ENCODE assay signal across 8 cellular contexts in genomic region chr6:3751730-3752537, GRCh38. TPM values are rescaled to one million over a fixed set of nuclear protein-coding genes. Genes with fewer than 3 reads are reported as not detected.
DNase-seq lines count a peak whose midpoint lies in the region; ATAC-seq, FAIRE-seq and TF ChIP-seq lines count a peak whose summit lies in the region.

No MANE protein-coding gene starts in this region.

- no peak overlapping the region for H2AFZ ChIP-seq in HepG2 (ENCODE audit: low read length)
- no peak overlapping the region for H2AFZ ChIP-seq in Karpas-422 (ENCODE audit: low read length)

- H3K4me2 ChIP-seq in HepG2 (ENCODE audit: low read depth, low read length) (peak overlapping the region; percentile 93), Karpas-422 (ENCODE audit: low read depth, low read length, poor library complexity, severe bottlenecking) (no peak overlapping the region)

- peak; percentile 75 for ATAC-seq in HepG2

- H3K27ac ChIP-seq in HEK293 (ENCODE audit: extremely low read depth, low read depth, low read length), result peak overlapping the region; percentile 83; the same call in 1 of the 2 replicates
- H3K27ac ChIP-seq in HepG2 (ENCODE audit: extremely low read length, insufficient read depth, low read length), result peak overlapping the region; percentile 78
- H3K27ac ChIP-seq in Karpas-422 (ENCODE audit: low read length), result no peak overlapping the region

- TF ChIP-seq EP300 in HepG2 (IDR thresholded peaks at IDR 0.05; ENCODE audit: low read depth in 2 of 2, low read length in 2 of 2), result no peak
- TF ChIP-seq EP300 in HepG2 (CRISPR knock-in tag; IDR thresholded peaks at IDR 0.05; ENCODE audit: borderline replicate concordance), result peak; percentile 29; the same call in 1 of the 2 replicates

- H4K20me1 ChIP-seq in HepG2 (ENCODE audit: insufficient read depth, low read length) (peaks cover 24% of the 10 kb centered on the region), Karpas-422 (ENCODE audit: insufficient read depth, low read depth, low read length) (no peaks in the 10 kb centered on the region)

- DNase-seq in NCI-H146 treated with DMSO at 0.1 percent for 48 hours (lab: John Stamatoyannopoulos, UW; ENCODE audit: unreplicated experiment) (peak; percentile 6), dermis blood vessel endothelial cell (peak; percentile 96), HepG2 (ENCODE audit: low spot score) (peak; percentile 87), Karpas-422 (no peak)
- peak; percentile 50 to 57 for DNase-seq in activated CD4-positive, alpha-beta T cell treated with anti-CD3 and anti-CD28 coated beads, Interleukin-2, amount 50 U/mL, for 4 hours
- DNase-seq in stimulated activated CD4-positive, alpha-beta T cell treated with anti-CD3 and anti-CD28 coated beads, Interleukin-2, amount 100 ng/mL, for 4 hours (ENCODE audit: low read depth), result peak; percentile 59

- 19% methylated on average over 29 of the region's 105 CpGs for WGBS in HepG2 (ENCODE audit: low lambda C conversion rate)

- H3K9me3 ChIP-seq in HEK293 (ENCODE audit: control insufficient read depth, insufficient read depth, low read depth, low read length), result no peaks in the 10 kb centered on the region
- H3K9me3 ChIP-seq in HepG2 (ENCODE audit: low read length), result no peaks in the 10 kb centered on the region
- H3K9me3 ChIP-seq in Karpas-422 (ENCODE audit: low read length), result no peaks in the 10 kb centered on the region

- CTCF ChIA-PET in HEK293 (lab: Yijun Ruan, JAX), result interaction anchor here (0.5 to 1.3 kb wide), 7 partner anchors 17 to 217 kb away, joined by 3 to 5 read pairs (median 3); no protein-coding TSS in a partner anchor
- CTCF ChIA-PET in HepG2 (lab: Yijun Ruan, JAX; ENCODE audit: low intra/inter-chr PET ratio, low total read pairs), result no interaction called here

- H3K9me2 ChIP-seq in Karpas-422 (replicated peaks; ENCODE audit: insufficient read depth, low read length), result no peaks in the 10 kb centered on the region

- TF ChIP-seq RAD21 in HepG2 (CRISPR knock-in tag; IDR thresholded peaks at IDR 0.05), result peak; percentile 69

- H3K9ac ChIP-seq in HepG2 (ENCODE audit: insufficient read depth, low read depth, low read length) (peak overlapping the region; percentile 85), Karpas-422 (ENCODE audit: low read length) (no peak overlapping the region)

- POLR2A ChIA-PET in HEK293 (lab: Yijun Ruan, JAX), result interaction anchor here (1.0 to 1.3 kb wide), 2 partner anchors 57 to 269 kb away, joined by 4 to 5 read pairs; a partner anchor contains a TSS
- POLR2A ChIA-PET in HepG2 (lab: Yijun Ruan, JAX), result interaction anchor here (0.6 to 1.8 kb wide), 10 partner anchors 8 to 304 kb away, joined by 3 to 17 read pairs (median 4); no protein-coding TSS in a partner anchor

- BruUV-seq in HepG2 (replicated peaks; lab: Mats Ljungman, UMichigan), result no TSS peak

- peak overlapping the region; percentile 66 for H3K4me3 ChIP-seq in HEK293 (ENCODE audit: low read depth, low read length)
- peak overlapping the region; percentile 71 to 81 (median 76) for H3K4me3 ChIP-seq in HepG2 (replicated peaks in 1 of 3; ENCODE audit: insufficient read depth in 1 of 3, low read depth in 2 of 3, low read length in 3 of 3)
- no peak overlapping the region for H3K4me3 ChIP-seq in Karpas-422 (ENCODE audit: low read length)

- H3K36me3 ChIP-seq in HEK293 (ENCODE audit: control insufficient read depth in 2 of 2, insufficient read depth in 1 of 2, low read length in 2 of 2) (no peaks in the 10 kb centered on the region), HepG2 (replicated peaks in 1 of 2; ENCODE audit: control insufficient read depth in 1 of 2, insufficient read depth in 2 of 2, low read length in 2 of 2) (peaks cover 0 to 2% of the 10 kb centered on the region in 2 experiments; a peak in 2 of 5 replicates), Karpas-422 (ENCODE audit: insufficient read depth, low read length) (no peaks in the 10 kb centered on the region)

- TF ChIP-seq CTCF in GM12872 (IDR thresholded peaks at IDR 0.05; ENCODE audit: insufficient read depth, low read depth, low read length), result peak; percentile 39; the same call in 1 of the 3 replicates
- TF ChIP-seq CTCF in HEK293 (tag by site-specific recombination; IDR thresholded peaks at IDR 0.05), result no peak
- TF ChIP-seq CTCF in HepG2 (CRISPR knock-in tag; IDR thresholded peaks at IDR 0.05), result peak; percentile 55

- H3K4me1 ChIP-seq in HEK293 (ENCODE audit: control insufficient read depth, insufficient read depth, low read length) (peaks cover 3% of the 10 kb centered on the region; the same call in 1 of the 2 replicates), HepG2 (ENCODE audit: insufficient read depth, low read length) (peaks cover 70% of the 10 kb centered on the region), Karpas-422 (ENCODE audit: low read length) (no peaks in the 10 kb centered on the region)

- in situ Hi-C loops in HepG2 (cut with HindIII; ENCODE audit: extremely low pct_ligation_motif_present, low pct_unique_long_range_greater_than_20kb), result loop anchor here (5.0 kb wide), 1 partner anchor 35 kb away; no protein-coding TSS in a partner anchor

- no peak for FAIRE-seq in HepG2 (lab: Jason Lieb, UNC)

- H3K79me2 ChIP-seq in HepG2 (ENCODE audit: insufficient read depth, low read length) (peaks cover 40% of the 10 kb centered on the region), Karpas-422 (ENCODE audit: low read length) (no peaks in the 10 kb centered on the region)

- H3K27me3 ChIP-seq in HepG2 (ENCODE audit: control insufficient read depth in 1 of 2, insufficient read depth in 2 of 2, low read length in 2 of 2), result no peaks in the 10 kb centered on the region
- H3K27me3 ChIP-seq in Karpas-422 (ENCODE audit: low read length), result no peaks in the 10 kb centered on the region

- TF ChIP-seq POLR2A in HepG2 (IDR thresholded peaks at IDR 0.05; ENCODE audit: insufficient read depth in 1 of 2, low read depth in 2 of 2, low read length in 2 of 2), result peak in 1 of 2 experiments; percentile 20; a peak in 1 of 4 replicates

- intact Hi-C loops in HepG2 (cut with micrococcal nuclease; ENCODE audit: unreplicated experiment), result loop anchor here (5.0 kb wide), 1 partner anchor 55 kb away; no protein-coding TSS in a partner anchor

TF ChIP-seq in HEK293, 187 proteins besides CTCF, POLR2A, EP300 and RAD21 (continues in another document):
- TF ChIP-seq ZNF639 (tag by site-specific recombination; IDR thresholded peaks at IDR 0.05), result no peak

TF ChIP-seq in HepG2, 621 proteins besides CTCF, POLR2A, EP300 and RAD21 (continues in another document):
- TF ChIP-seq ZNF761 (CRISPR knock-in tag; conservative IDR thresholded peaks at IDR 0.05), result no peak
- TF ChIP-seq ZNF256 (CRISPR knock-in tag; conservative IDR thresholded peaks at IDR 0.05), result no peak
- peak; percentile 33; the same call in 1 of the 2 replicates for TF ChIP-seq REL (CRISPR knock-in tag; conservative IDR thresholded peaks at IDR 0.05)
- peak; percentile 48; the same call in 1 of the 2 replicates for TF ChIP-seq THYN1 (CRISPR knock-in tag; IDR thresholded peaks at IDR 0.05; ENCODE audit: borderline replicate concordance, low read depth)
- no peak for TF ChIP-seq PLRG1 (conservative IDR thresholded peaks at IDR 0.05)
- 0 out of 2 replicates have a peak, but pooled peaks have one; percentile 20 for TF ChIP-seq PPARG (CRISPR knock-in tag; conservative IDR thresholded peaks at IDR 0.05)
- TF ChIP-seq ZNF547 (CRISPR knock-in tag; IDR thresholded peaks at IDR 0.05), result peak; percentile 35; the same call in 1 of the 2 replicates
- no peak; the same call in 1 of the 2 replicates for TF ChIP-seq ZSCAN20 (CRISPR knock-in tag; IDR thresholded peaks at IDR 0.05; ENCODE audit: borderline replicate concordance)
- peak; percentile 63; the same call in 1 of the 2 replicates for TF ChIP-seq ZNF768 (CRISPR knock-in tag; IDR thresholded peaks at IDR 0.05)
- TF ChIP-seq ZSCAN22 (CRISPR knock-in tag; IDR thresholded peaks at IDR 0.05), result no peak
- no peak for TF ChIP-seq NFE2 (CRISPR knock-in tag; IDR thresholded peaks at IDR 0.05)
- peak; percentile 10; the same call in 1 of the 2 replicates for TF ChIP-seq ZNF607 (CRISPR knock-in tag; IDR thresholded peaks at IDR 0.05; ENCODE audit: borderline replicate concordance)
- peak; percentile 51; the same call in 1 of the 2 replicates for TF ChIP-seq ZNF335 (CRISPR knock-in tag; IDR thresholded peaks at IDR 0.05)

RNA-seq across cellular contexts. Expression of gene PXDC1, which starts 0.4 kb away (rescaled TPM):
- 61.5 and 135 TPM in 2 replicates for total RNA-seq in dermis blood vessel endothelial cell
- 28.6 and 32.4 TPM in 2 replicates for total RNA-seq in HepG2 (2016; rRNA removed; fragmentation: Illumina TruSeq; extraction: Trizol)
- 21.2 and 24.5 TPM in 2 replicates for total RNA-seq in HepG2 (2016; cell fraction: cytosol; rRNA removed; fragmentation: Illumina TruSeq; extraction: Trizol; ENCODE audit: low read depth)
- total RNA-seq in HepG2 (2016; cell fraction: insoluble cytoplasmic fraction; rRNA removed; fragmentation: Illumina TruSeq; extraction: Trizol), result 22.4 and 30.7 TPM in 2 replicates
- total RNA-seq in HepG2 (2016; cell fraction: membrane; rRNA removed; fragmentation: Illumina TruSeq; extraction: Trizol), result 51.6 and 61.1 TPM in 2 replicates
- 21.9 and 23.1 TPM in 2 replicates for total RNA-seq in HepG2 (2016; cell fraction: nucleus; rRNA removed; fragmentation: Illumina TruSeq; extraction: Trizol)
- polyA plus RNA-seq in HepG2 (2011; rRNA removed), result 34.7 and 36.2 TPM in 2 replicates
- polyA plus RNA-seq in HepG2 (2011; cell fraction: cytosol; rRNA removed), result 22.9 and 28.7 TPM in 2 replicates
- polyA plus RNA-seq in HepG2 (2011; cell fraction: nucleus; rRNA removed), result 25.6 and 30.8 TPM in 2 replicates
- 41.2 and 50.7 TPM in 2 replicates for polyA plus RNA-seq in HepG2 (2012)
- 23.8 and 29.3 TPM in 2 replicates for polyA plus RNA-seq in HepG2 (2016; cell fraction: cytosol; fragmentation: Illumina TruSeq; extraction: Trizol; ENCODE audit: low read depth)
- 31.8 and 38.3 TPM in 2 replicates for polyA plus RNA-seq in HepG2 (2016; cell fraction: insoluble cytoplasmic fraction; fragmentation: Illumina TruSeq; extraction: Trizol; ENCODE audit: low read depth)
- polyA plus RNA-seq in HepG2 (2016; cell fraction: membrane; fragmentation: Illumina TruSeq; extraction: Trizol; ENCODE audit: low read depth), result 53.7 and 59.4 TPM in 2 replicates
- 39.1 and 43.2 TPM in 2 replicates for polyA plus RNA-seq in HepG2 (2016; cell fraction: nucleus; fragmentation: Illumina TruSeq; extraction: Trizol; ENCODE audit: insufficient read depth, low read depth)
- 3.0 and 49.7 TPM in 2 replicates for polyA minus RNA-seq in HepG2 (2011; rRNA and poly(A)+ RNA removed; ENCODE audit: low replicate concordance)
- 24.8 and 27.3 TPM in 2 replicates for polyA minus RNA-seq in HepG2 (2011; cell fraction: cytosol; rRNA and poly(A)+ RNA removed)
- 11.2 and 12.4 TPM in 2 replicates for polyA minus RNA-seq in HepG2 (2011; cell fraction: nucleus; rRNA and poly(A)+ RNA removed)
- total RNA-seq in Karpas-422 (2014; rRNA removed; shearing (Covaris generic); ENCODE audit: low replicate concordance), result not detected in 2 replicates

Comparison
In these comparisons a context has a peak if more than half of its experiments do, and no peak if none do; other contexts are left out.
1. RNA of gene PXDC1, which starts 0.4 kb away (total RNA-seq): 61.5 to 135 TPM in dermis blood vessel endothelial cell and 21.2 to 61.1 TPM in HepG2; not detected in Karpas-422; every median in the first group is over 10 times any median in the second.